25 cellular contexts compared by ENCODE assay signal in the genomic region with DNA sequence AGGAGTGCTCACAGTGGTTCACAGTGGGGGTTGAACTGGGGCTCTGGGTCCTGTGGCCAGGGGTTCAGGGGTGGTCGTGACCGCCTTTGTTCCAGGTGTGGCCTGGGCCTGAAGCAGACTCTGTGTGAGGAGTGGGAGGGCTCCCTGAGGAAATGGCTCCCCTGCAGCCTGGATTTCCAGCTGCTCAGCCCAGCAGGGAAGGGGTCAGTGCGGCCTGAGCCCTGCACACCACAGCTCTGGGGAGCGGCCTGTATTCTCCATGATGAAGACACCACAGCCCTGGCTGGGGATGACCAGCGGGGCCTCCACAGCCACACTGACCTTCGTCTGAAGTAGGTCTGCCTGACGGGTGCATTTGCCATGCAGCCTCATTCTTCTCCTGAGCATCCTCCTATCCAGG. TPM values are rescaled to one million over a fixed set of nuclear protein-coding genes. Genes with fewer than 3 reads are reported as not detected.
"Had no signal": no experiment of that assay in that cellular context is flagged by ENCODE, and none has a peak within 500 bp of the region (broad histone marks: within the 10 kb centered on the region; RNA-seq: fewer than 3 reads in every experiment).

No MANE protein-coding gene starts in this region.

- H3K36me3 ChIP-seq: gastroesophageal sphincter, ovary, right atrium auricular region, thoracic aorta, transverse colon had no signal

- H3K27me3 ChIP-seq: esophagus squamous epithelium, gastroesophageal sphincter, ovary, right atrium auricular region, transverse colon had no signal

- DNase-seq: cerebellar nuclear complex; effector memory CD8-positive, alpha-beta T cell; esophagus squamous epithelium; foreskin fibroblast; glutamatergic neuron; left colon; left ventricle myocardium superior; naive thymus-derived CD4-positive, alpha-beta T cell; ovary; small intestine; stimulated activated CD4-positive, alpha-beta T cell treated with anti-CD3 and anti-CD28 coated beads, Interleukin-4, amount 100 ng/mL, for 1 hour; stimulated activated naive B cell treated with anti-CD40 and anti-IgM and Interleukin-4, amounts not matched to agents 10 μg/mL and 1 μg/mL and 100 μg/mL, for 72 hours; stimulated activated naive CD8-positive, alpha-beta T cell treated with anti-CD3 and anti-CD28 coated beads, Interleukin-15, amount 100 ng/mL, for 72 hours; transverse colon had no signal

- H3K9me3 Mint-ChIP-seq: dendritic cell treated with granulocyte-macrophage colony-stimulating factor and Interleukin-4, amounts not matched to agents 40 ng/mL and 50 ng/mL, for 4 days; effector memory CD8-positive, alpha-beta T cell; stimulated activated naive CD8-positive, alpha-beta T cell treated with anti-CD3 and anti-CD28 coated beads, Interleukin-15, amount 100 ng/mL, for 72 hours had no signal

- H3K27me3 Mint-ChIP-seq: effector memory CD8-positive, alpha-beta T cell; stimulated activated naive B cell treated with anti-CD40 and anti-IgM and Interleukin-4, amounts not matched to agents 10 μg/mL and 1 μg/mL and 100 μg/mL, for 72 hours; stimulated activated naive CD8-positive, alpha-beta T cell treated with anti-CD3 and anti-CD28 coated beads, Interleukin-15, amount 100 ng/mL, for 72 hours had no signal

- H3K4me3 Mint-ChIP-seq: dendritic cell treated with granulocyte-macrophage colony-stimulating factor and Interleukin-4, amounts not matched to agents 40 ng/mL and 50 ng/mL, for 4 days; effector memory CD8-positive, alpha-beta T cell; naive thymus-derived CD4-positive, alpha-beta T cell; stimulated activated naive B cell treated with anti-CD40 and anti-IgM and Interleukin-4, amounts not matched to agents 10 μg/mL and 1 μg/mL and 100 μg/mL, for 72 hours; stimulated activated naive CD8-positive, alpha-beta T cell treated with anti-CD3 and anti-CD28 coated beads, Interleukin-15, amount 100 ng/mL, for 72 hours had no signal

- H3K9me3 ChIP-seq: esophagus squamous epithelium, gastroesophageal sphincter, ovary, right atrium auricular region, thoracic aorta, transverse colon had no signal

- FAIRE-seq: colon, small intestine had no signal

- ATAC-seq: effector memory CD8-positive, alpha-beta T cell; gastroesophageal sphincter; left colon; left ventricle myocardium superior; naive thymus-derived CD4-positive, alpha-beta T cell; stimulated activated naive B cell treated with anti-CD40 and anti-IgM and Interleukin-4, amounts not matched to agents 10 μg/mL and 1 μg/mL and 100 μg/mL, for 72 hours; stimulated activated naive CD8-positive, alpha-beta T cell treated with anti-CD3 and anti-CD28 coated beads, Interleukin-15, amount 100 ng/mL, for 72 hours had no signal

- H3K27ac ChIP-seq: esophagus squamous epithelium, gastroesophageal sphincter, ovary, right atrium auricular region, thoracic aorta, transverse colon had no signal

- H3K27ac Mint-ChIP-seq: dendritic cell treated with granulocyte-macrophage colony-stimulating factor and Interleukin-4, amounts not matched to agents 40 ng/mL and 50 ng/mL, for 4 days; stimulated activated naive B cell treated with anti-CD40 and anti-IgM and Interleukin-4, amounts not matched to agents 10 μg/mL and 1 μg/mL and 100 μg/mL, for 72 hours had no signal

- H3K4me3 ChIP-seq: esophagus squamous epithelium, gastroesophageal sphincter, ovary, right atrium auricular region, thoracic aorta, transverse colon had no signal

RNA-seq across cellular contexts. Expression of gene LEFTY1, which starts 18.4 kb away (rescaled TPM):
- total RNA-seq: epithelial cell of proximal tubule, esophagus squamous epithelium, kidney epithelial cell, left ventricle myocardium superior, lung microvascular endothelial cell, mesenteric fat pad, thoracic aorta had no signal
- polyA plus RNA-seq: naive thymus-derived CD4-positive, alpha-beta T cell had no signal

RNA-seq across cellular contexts. Expression of gene TMEM63A, which starts 25.2 kb away (rescaled TPM):
- polyA plus RNA-seq: neural cell had no signal

RNA-seq across cellular contexts. Expression of gene LEFTY2, which starts 33.7 kb away (rescaled TPM):
- total RNA-seq: epithelial cell of proximal tubule; esophagus squamous epithelium; kidney epithelial cell; lung microvascular endothelial cell; mononuclear cell; naive thymus-derived CD4-positive, alpha-beta T cell had no signal
- polyA plus RNA-seq: neural cell had no signal
